Comparison of ENCODE assay signal across 8 cellular contexts in the genomic region with DNA sequence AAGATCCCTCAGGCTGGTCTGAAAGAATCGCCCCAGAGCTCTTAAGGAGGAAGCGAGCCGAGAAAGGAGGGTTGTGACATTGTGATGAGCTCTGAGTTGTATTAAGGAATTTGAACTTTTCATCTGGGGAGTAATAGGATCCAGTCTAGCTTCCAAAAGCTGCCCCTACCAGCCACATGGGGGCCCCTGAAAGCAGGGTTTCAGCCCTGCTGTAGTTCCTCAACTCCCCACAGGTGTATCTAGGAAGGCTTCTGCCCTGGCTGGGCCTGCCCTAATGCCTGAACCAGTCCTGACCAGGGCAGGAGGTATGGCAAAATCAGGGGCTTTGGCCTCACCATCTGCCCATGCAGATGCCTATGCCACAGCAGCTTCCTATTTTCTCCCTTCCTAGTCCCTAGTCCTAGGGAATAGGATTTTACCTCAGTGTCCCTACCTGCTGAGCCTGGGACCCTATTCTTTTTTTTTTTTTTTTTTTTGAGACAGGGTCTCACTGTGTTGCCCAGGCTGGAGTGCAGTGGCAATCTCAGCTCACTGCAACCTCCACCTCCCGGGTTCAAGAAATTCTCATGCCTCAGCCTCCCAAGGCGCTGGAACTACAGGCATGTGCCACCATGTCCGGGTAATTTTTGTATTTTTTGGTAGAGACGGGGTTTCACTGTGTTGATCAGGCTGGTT. TPM values are rescaled to one million over a fixed set of nuclear protein-coding genes. Genes with fewer than 3 reads are reported as not detected.
A peak's percentile ranks its signal among the peaks of the same experiment; 100 is the strongest.
DNase-seq lines count a peak whose midpoint lies in the region; ATAC-seq and TF ChIP-seq lines count a peak whose summit lies in the region.

No MANE protein-coding gene starts in this region.

- ATAC-seq in gastroesophageal sphincter (no peak), GM19395 (IDR thresholded peaks at IDR 0.05; ENCODE audit: unreplicated experiment) (no peak)

- no peak overlapping the region for H3K27ac ChIP-seq in 22Rv1
- H3K27ac ChIP-seq in gastroesophageal sphincter: no peak overlapping the region

- DNase-seq in EH (ENCODE audit: low read depth) (peak; percentile 64), HFFc6 (peak; percentile 57), NCI-H69 (lab: John Stamatoyannopoulos, UW) (peak; percentile 55)
- peak; percentile 45 for DNase-seq in activated T-cell treated with anti-CD3 and anti-CD28 coated beads, Interleukin-2, amount 50 U/mL, for 24 hours
- peak; percentile 17 for DNase-seq in stimulated activated CD4-positive, alpha-beta T cell treated with anti-CD3 and anti-CD28 coated beads, Interleukin-2, amount 100 ng/mL, for 48 hours

- H3K4me3 ChIP-seq in gastroesophageal sphincter: no peak overlapping the region

- TF ChIP-seq CTCF in 22Rv1 (IDR thresholded peaks at IDR 0.05): peak; percentile 15; the same call in 1 of the 2 replicates
- TF ChIP-seq CTCF in HFFc6 (IDR thresholded peaks at IDR 0.05): peak; percentile 77
- TF ChIP-seq CTCF in gastroesophageal sphincter (IDR thresholded peaks at IDR 0.05): peak in 3 of 4 experiments; percentile 42 to 60 (median 49)

- H3K9me3 ChIP-seq in gastroesophageal sphincter: no peaks in the 10 kb centered on the region

- TF ChIP-seq POLR2A in gastroesophageal sphincter (IDR thresholded peaks at IDR 0.05): no peak

- no peaks in the 10 kb centered on the region for H3K27me3 ChIP-seq in gastroesophageal sphincter

- no peak for TF ChIP-seq EP300 in gastroesophageal sphincter (IDR thresholded peaks at IDR 0.05)

- no peak overlapping the region for H3K27ac Mint-ChIP-seq in HFFc6
- no peak overlapping the region for H3K27ac Mint-ChIP-seq in activated T-cell treated with anti-CD3 and anti-CD28 coated beads, Interleukin-2, amount 50 U/mL, for 24 hours

- no peak overlapping the region for H3K4me3 Mint-ChIP-seq in HFFc6
- no peak overlapping the region for H3K4me3 Mint-ChIP-seq in activated T-cell treated with anti-CD3 and anti-CD28 coated beads, Interleukin-2, amount 50 U/mL, for 24 hours

- 68 to 91% methylated on average over 2 to 7 of the region's 7 CpGs for WGBS in gastroesophageal sphincter (ENCODE audit: low coverage in 1 of 2), 2 donors

- H3K36me3 Mint-ChIP-seq in HFFc6 (ENCODE audit: low read depth): no peaks in the 10 kb centered on the region
- peaks cover 6% of the 10 kb centered on the region for H3K36me3 Mint-ChIP-seq in activated T-cell treated with anti-CD3 and anti-CD28 coated beads, Interleukin-2, amount 50 U/mL, for 24 hours (ENCODE audit: low read depth)

- no peaks in the 10 kb centered on the region for H3K4me1 ChIP-seq in gastroesophageal sphincter

- H3K27me3 Mint-ChIP-seq in HFFc6 (ENCODE audit: insufficient read depth): no peaks in the 10 kb centered on the region
- H3K27me3 Mint-ChIP-seq in activated T-cell treated with anti-CD3 and anti-CD28 coated beads, Interleukin-2, amount 50 U/mL, for 24 hours: no peaks in the 10 kb centered on the region

- no peaks in the 10 kb centered on the region for H3K9me3 Mint-ChIP-seq in HFFc6
- H3K9me3 Mint-ChIP-seq in activated T-cell treated with anti-CD3 and anti-CD28 coated beads, Interleukin-2, amount 50 U/mL, for 24 hours: no peaks in the 10 kb centered on the region

- H3K36me3 ChIP-seq in gastroesophageal sphincter: peaks cover 0 to 42% of the 10 kb centered on the region in 2 donors

- H3K4me1 Mint-ChIP-seq in HFFc6 (ENCODE audit: low read depth): peaks cover 13% of the 10 kb centered on the region
- H3K4me1 Mint-ChIP-seq in activated T-cell treated with anti-CD3 and anti-CD28 coated beads, Interleukin-2, amount 50 U/mL, for 24 hours (ENCODE audit: low read depth): peaks cover 31% of the 10 kb centered on the region

RNA-seq across cellular contexts. Expression of a gene that starts 5.0 kb away (rescaled TPM):
- total RNA-seq in HFFc6 (2021; fragmentation: NEBNext Ultra II Directional; extraction: Animal tissue kit (Norgen Biotek cat#: 25700)): 10 to 100 TPM; 30.9 to 37.9 (median 33.4) TPM
- 10 to 100 TPM; 38.9 to 60.2 (median 46.2) TPM for total RNA-seq in gastroesophageal sphincter

RNA-seq across cellular contexts. Expression of a gene that starts 14.0 kb away (rescaled TPM):
- 10 to 100 TPM in 4 of 6 experiments, 1 to 10 TPM in 2; 5.8 to 11.8 (median 10.9) TPM for total RNA-seq in HFFc6 (2021; fragmentation: NEBNext Ultra II Directional; extraction: Animal tissue kit (Norgen Biotek cat#: 25700))
- total RNA-seq in gastroesophageal sphincter: 10 to 100 TPM; 20.9 to 25.4 (median 24.3) TPM

Comparison
In these comparisons a context has a peak if more than half of its experiments do, and no peak if none do; other contexts are left out.
1. CTCF ChIP-seq: peak in every context shown above with its lines; median percentile 77 in HFFc6; 49 in gastroesophageal sphincter; 15 in 22Rv1.